18 cellular contexts compared by ENCODE assay signal in genomic region chr17:57886020-57886419, GRCh38. TPM values are rescaled to one million over a fixed set of nuclear protein-coding genes. Genes with fewer than 3 reads are reported as not detected.
A peak's percentile ranks its signal among the peaks of the same experiment; 100 is the strongest.
DNase-seq lines count a peak whose midpoint lies in the region; ATAC-seq and TF ChIP-seq lines count a peak whose summit lies in the region.
"Had no signal": no experiment of that assay in that cellular context is flagged by ENCODE, and none has a peak within 500 bp of the region (broad histone marks: within the 10 kb centered on the region; RNA-seq: fewer than 3 reads in every experiment).

No MANE protein-coding gene starts in this region.

- 92% methylated on average over 4 of the region's 4 CpGs for WGBS in esophagus muscularis mucosa
- 89 to 94% methylated on average over 4 of the region's 4 CpGs for WGBS in sigmoid colon, 2 donors
- 88% methylated on average over 4 of the region's 4 CpGs for WGBS in tibial nerve, 2 donors

- peaks cover 36% of the 10 kb centered on the region for H3K4me1 ChIP-seq in BLaER1
- peaks cover 40% of the 10 kb centered on the region for H3K4me1 ChIP-seq in Panc1 (ENCODE audit: control insufficient read depth, insufficient read depth, low read length)
- H3K4me1 ChIP-seq in esophagus muscularis mucosa, result peaks cover 40 to 84% (median 72%) of the 10 kb centered on the region in 4 donors
- peaks cover 0 to 60% (median 54%) of the 10 kb centered on the region in 4 donors for H3K4me1 ChIP-seq in sigmoid colon
- peaks cover 0 to 52% (median 30%) of the 10 kb centered on the region in 4 donors for H3K4me1 ChIP-seq in tibial nerve

- H3K27me3 ChIP-seq in BLaER1 (no peaks in the 10 kb centered on the region), Panc1 (ENCODE audit: control insufficient read depth, insufficient read depth, low read length) (no peaks in the 10 kb centered on the region), esophagus muscularis mucosa (no peaks in the 10 kb centered on the region), sigmoid colon (no peaks in the 10 kb centered on the region), tibial nerve (no peaks in the 10 kb centered on the region)
- H3K27me3 ChIP-seq: BE2C had no signal

- in situ Hi-C loops in Panc1 (cut with HindIII; ENCODE audit: low pct_unique_long_range_greater_than_20kb, low sequenced_read_pairs), result no loop called here

- H3K36me3 ChIP-seq in BLaER1 (no peaks in the 10 kb centered on the region), Panc1 (ENCODE audit: control insufficient read depth, insufficient read depth, low read length) (no peaks in the 10 kb centered on the region), esophagus muscularis mucosa (peaks cover 11 to 33% (median 22%) of the 10 kb centered on the region in 4 donors), sigmoid colon (peaks cover 0 to 19% (median 9%) of the 10 kb centered on the region in 4 donors), tibial nerve (peaks cover 0 to 36% (median 0%) of the 10 kb centered on the region in 3 donors)
- H3K36me3 ChIP-seq: BE2C had no signal

- 0 out of 2 replicates have a peak overlapping the region, but pooled peaks have one; percentile 13 for H3K27ac ChIP-seq in BLaER1
- H3K27ac ChIP-seq in Panc1 (ENCODE audit: low read length), result peak overlapping the region; percentile 29; the same call in 1 of the 2 replicates
- peak overlapping the region; percentile 48 to 95 (median 72) for H3K27ac ChIP-seq in esophagus muscularis mucosa (replicated peaks in 1 of 4)
- H3K27ac ChIP-seq in sigmoid colon, result peak overlapping the region; percentile 6 to 100 (median 57)
- H3K27ac ChIP-seq in tibial nerve, result no peak overlapping the region
- H3K27ac ChIP-seq: C4-2B, GM23248, HL-60 had no signal

- no peak for TF ChIP-seq CTCF in Panc1 (IDR thresholded peaks at IDR 0.05)
- no peak for TF ChIP-seq CTCF in esophagus muscularis mucosa (IDR thresholded peaks at IDR 0.05)
- no peak for TF ChIP-seq CTCF in sigmoid colon (IDR thresholded peaks at IDR 0.05)
- no peak for TF ChIP-seq CTCF in tibial nerve (IDR thresholded peaks at IDR 0.05)

- H3K4me3 ChIP-seq in BLaER1 (no peak overlapping the region), Panc1 (ENCODE audit: low read depth in 2 of 2, low read length in 2 of 2) (no peak overlapping the region), esophagus muscularis mucosa (no peak overlapping the region), sigmoid colon (no peak overlapping the region), tibial nerve (no peak overlapping the region)
- H3K4me3 ChIP-seq: GM23248 had no signal

- intact Hi-C loops in Panc1 (cut with micrococcal nuclease; ENCODE audit: unreplicated experiment) (no loop called here), esophagus muscularis mucosa (cut with DNase I) (no loop called here), sigmoid colon (cut with DNase I) (no loop called here)

- TF ChIP-seq POLR2A in esophagus muscularis mucosa (IDR thresholded peaks at IDR 0.05; ENCODE audit: low read depth) (no peak), sigmoid colon (IDR thresholded peaks at IDR 0.05) (no peak), tibial nerve (IDR thresholded peaks at IDR 0.05) (no peak)

- POLR2A ChIA-PET in Panc1 (lab: Charles Lee), result no interaction called here

- BruUV-seq in Panc1 (replicated peaks; lab: Mats Ljungman, UMichigan), result no TSS peak

- DNase-seq in Panc1 (ENCODE audit: low read depth, low spot score) (no peak), esophagus muscularis mucosa (ENCODE audit: extremely low spot score) (no peak), sigmoid colon (no peak), NCI-H1436 treated with DMSO at 0.1 percent for 48 hours (lab: John Stamatoyannopoulos, UW) (no peak), hippocampal formation (lab: John Stamatoyannopoulos, UW) (no peak), tibial nerve (ENCODE audit: low spot score in 2 of 2) (no peak)
- DNase-seq: ACHN; BE2C; CD4-positive, alpha-beta memory T cell; DMS153; DMS79; GDM1; GM23248; HFFc6 had no signal

- TF ChIP-seq EP300 in esophagus muscularis mucosa (IDR thresholded peaks at IDR 0.05) (no peak), sigmoid colon (IDR thresholded peaks at IDR 0.05) (no peak), tibial nerve (IDR thresholded peaks at IDR 0.05) (no peak)

- CTCF ChIA-PET in Panc1 (lab: Charles Lee), result no interaction called here

- no peak for ATAC-seq in Panc1
- ATAC-seq: HCT116 had no signal

- no peak overlapping the region for H3K4me2 ChIP-seq in BLaER1

- H3K9ac ChIP-seq in BLaER1, result no peak overlapping the region
- H3K9ac ChIP-seq: GM23248 had no signal

- H3K9me3 ChIP-seq in BLaER1 (no peaks in the 10 kb centered on the region), Panc1 (ENCODE audit: control insufficient read depth, insufficient read depth, low read depth, low read length) (no peaks in the 10 kb centered on the region), esophagus muscularis mucosa (no peaks in the 10 kb centered on the region), sigmoid colon (no peaks in the 10 kb centered on the region), tibial nerve (no peaks in the 10 kb centered on the region)
- H3K9me3 ChIP-seq: BE2C had no signal

- H4K20me1 ChIP-seq in BLaER1, result no peaks in the 10 kb centered on the region

RNA-seq across cellular contexts. Expression of gene MRPS23, which starts 36.2 kb away (rescaled TPM):
- 85.4 TPM for total RNA-seq in Panc1 (2021; ENCODE audit: unreplicated experiment)
- 76.8 TPM for polyA plus RNA-seq in Panc1 (2012; ENCODE audit: insufficient read length)
- 10 to 100 TPM; 11.6 to 22.2 (median 16.9) TPM for total RNA-seq in esophagus muscularis mucosa
- total RNA-seq in sigmoid colon, result 10 to 100 TPM in 3 of 4 donors, 1 to 10 TPM in 1; 9.5 to 15.1 (median 13.3) TPM
- polyA plus RNA-seq in sigmoid colon, result 10 to 100 TPM; 16.6 to 43.9 (median 17.4) TPM
- total RNA-seq in tibial nerve, result 10 to 100 TPM in 2 of 4 donors, 1 to 10 TPM in 2; 8.0 to 20.1 (median 9.0) TPM

Comparison
In these comparisons a context has a peak if more than half of its experiments do, and no peak if none do; other contexts are left out.
1. H3K27ac ChIP-seq: peak in BLaER1 (single experiment), Panc1 (single experiment), esophagus muscularis mucosa (4 of 4) and sigmoid colon (4 of 4); none in tibial nerve (0 of 4).